In the genomic region with DNA sequence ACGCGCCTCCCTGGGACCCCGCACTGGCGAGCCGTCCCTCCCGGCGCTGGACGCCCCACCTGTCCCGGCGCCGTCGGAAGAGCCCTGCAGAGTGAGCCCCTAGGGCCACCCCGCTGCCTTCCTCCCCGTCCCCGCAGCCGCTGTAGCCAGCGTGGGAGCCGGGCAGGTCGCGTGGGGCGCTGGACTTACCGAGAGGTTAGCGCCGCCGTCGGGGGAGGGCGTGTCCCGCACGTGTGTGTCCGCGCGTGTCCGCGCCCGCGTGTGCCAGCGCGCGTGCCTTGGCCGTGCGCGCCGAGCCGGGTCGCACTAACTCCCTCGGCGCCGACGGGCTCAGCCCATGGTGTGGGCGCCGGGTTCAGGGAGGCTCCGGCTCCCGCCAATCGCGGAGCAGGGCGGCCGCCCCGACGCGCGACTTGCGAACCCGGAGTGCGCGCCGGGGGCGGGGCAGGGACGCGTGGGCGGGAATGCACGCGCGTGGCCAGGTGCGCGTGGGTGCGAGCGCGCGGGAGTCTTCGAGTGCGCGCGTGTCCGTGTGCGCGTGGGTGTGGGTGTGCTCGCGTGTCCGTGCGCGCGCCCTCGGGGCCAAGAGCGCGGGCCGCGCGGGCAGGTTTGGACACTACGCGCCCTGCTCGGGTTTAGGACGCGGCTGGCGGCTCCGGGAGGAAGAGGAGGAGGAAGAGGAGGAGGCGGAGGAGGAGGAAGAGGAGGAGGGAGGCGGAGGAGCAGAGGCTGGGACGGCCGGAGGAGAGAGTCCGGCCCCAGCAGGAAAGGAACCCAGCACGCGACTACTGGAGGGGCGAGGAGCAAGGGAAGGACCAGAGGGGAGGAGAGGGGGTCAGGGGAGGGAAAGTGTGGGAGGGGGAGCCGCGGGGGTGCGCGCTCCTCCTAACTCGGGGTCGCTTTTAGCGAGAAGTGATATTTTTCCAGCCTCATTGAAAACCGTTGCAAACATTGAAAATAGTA, we compare ENCODE assay signal across 1 cellular context.
TF ChIP-seq lines count a peak whose summit lies in the region.

No MANE protein-coding gene starts in this region.

TF ChIP-seq in WTC11, 78 proteins besides CTCF, POLR2A, EP300 and RAD21 (continued from another document and continues in another):
- TF ChIP-seq AFF4 (CRISPR knock-in tag; IDR thresholded peaks at IDR 0.05; ENCODE audit: borderline replicate concordance) (no peak), ZNF232 (CRISPR knock-in tag; IDR thresholded peaks at IDR 0.05) (no peak), NR2C2 (CRISPR knock-in tag; IDR thresholded peaks at IDR 0.05) (no peak), MXD4 (CRISPR knock-in tag; IDR thresholded peaks at IDR 0.05; ENCODE audit: borderline replicate concordance) (no peak), TCF7 (CRISPR knock-in tag; IDR thresholded peaks at IDR 0.05; ENCODE audit: low read depth) (no peak), ZNF281 (CRISPR knock-in tag; IDR thresholded peaks at IDR 0.05) (no peak), ETV6 (CRISPR knock-in tag; IDR thresholded peaks at IDR 0.05) (peak; percentile 58), NR3C1 (CRISPR knock-in tag; conservative IDR thresholded peaks at IDR 0.05; ENCODE audit: low read depth) (no peak), ZNF219 (CRISPR knock-in tag; IDR thresholded peaks at IDR 0.05; ENCODE audit: borderline replicate concordance) (peak; percentile 93), SMAD4 (CRISPR knock-in tag; IDR thresholded peaks at IDR 0.05) (no peak), SMAD3 (CRISPR knock-in tag; IDR thresholded peaks at IDR 0.05; ENCODE audit: borderline replicate concordance) (no peak), ZBTB43 (CRISPR knock-in tag; IDR thresholded peaks at IDR 0.05) (no peak), ARID4B (CRISPR knock-in tag; IDR thresholded peaks at IDR 0.05; ENCODE audit: borderline replicate concordance) (0 out of 2 replicates have a peak, but pooled peaks have one; percentile 55), NFE2L1 (CRISPR knock-in tag; IDR thresholded peaks at IDR 0.05) (no peak; the same call in 1 of the 2 replicates), NR1H2 (CRISPR knock-in tag; IDR thresholded peaks at IDR 0.05) (no peak), ATF1 (CRISPR knock-in tag; IDR thresholded peaks at IDR 0.05) (no peak), MYBL2 (CRISPR knock-in tag; IDR thresholded peaks at IDR 0.05) (no peak)
- TF ChIP-seq, protein P1, sequence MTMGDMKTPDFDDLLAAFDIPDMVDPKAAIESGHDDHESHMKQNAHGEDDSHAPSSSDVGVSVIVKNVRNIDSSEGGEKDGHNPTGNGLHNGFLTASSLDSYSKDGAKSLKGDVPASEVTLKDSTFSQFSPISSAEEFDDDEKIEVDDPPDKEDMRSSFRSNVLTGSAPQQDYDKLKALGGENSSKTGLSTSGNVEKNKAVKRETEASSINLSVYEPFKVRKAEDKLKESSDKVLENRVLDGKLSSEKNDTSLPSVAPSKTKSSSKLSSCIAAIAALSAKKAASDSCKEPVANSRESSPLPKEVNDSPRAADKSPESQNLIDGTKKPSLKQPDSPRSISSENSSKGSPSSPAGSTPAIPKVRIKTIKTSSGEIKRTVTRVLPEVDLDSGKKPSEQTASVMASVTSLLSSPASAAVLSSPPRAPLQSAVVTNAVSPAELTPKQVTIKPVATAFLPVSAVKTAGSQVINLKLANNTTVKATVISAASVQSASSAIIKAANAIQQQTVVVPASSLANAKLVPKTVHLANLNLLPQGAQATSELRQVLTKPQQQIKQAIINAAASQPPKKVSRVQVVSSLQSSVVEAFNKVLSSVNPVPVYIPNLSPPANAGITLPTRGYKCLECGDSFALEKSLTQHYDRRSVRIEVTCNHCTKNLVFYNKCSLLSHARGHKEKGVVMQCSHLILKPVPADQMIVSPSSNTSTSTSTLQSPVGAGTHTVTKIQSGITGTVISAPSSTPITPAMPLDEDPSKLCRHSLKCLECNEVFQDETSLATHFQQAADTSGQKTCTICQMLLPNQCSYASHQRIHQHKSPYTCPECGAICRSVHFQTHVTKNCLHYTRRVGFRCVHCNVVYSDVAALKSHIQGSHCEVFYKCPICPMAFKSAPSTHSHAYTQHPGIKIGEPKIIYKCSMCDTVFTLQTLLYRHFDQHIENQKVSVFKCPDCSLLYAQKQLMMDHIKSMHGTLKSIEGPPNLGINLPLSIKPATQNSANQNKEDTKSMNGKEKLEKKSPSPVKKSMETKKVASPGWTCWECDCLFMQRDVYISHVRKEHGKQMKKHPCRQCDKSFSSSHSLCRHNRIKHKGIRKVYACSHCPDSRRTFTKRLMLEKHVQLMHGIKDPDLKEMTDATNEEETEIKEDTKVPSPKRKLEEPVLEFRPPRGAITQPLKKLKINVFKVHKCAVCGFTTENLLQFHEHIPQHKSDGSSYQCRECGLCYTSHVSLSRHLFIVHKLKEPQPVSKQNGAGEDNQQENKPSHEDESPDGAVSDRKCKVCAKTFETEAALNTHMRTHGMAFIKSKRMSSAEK (CRISPR knock-in tag; IDR thresholded peaks at IDR 0.05; ENCODE audit: borderline replicate concordance): no peak
- TF ChIP-seq, protein P2, sequence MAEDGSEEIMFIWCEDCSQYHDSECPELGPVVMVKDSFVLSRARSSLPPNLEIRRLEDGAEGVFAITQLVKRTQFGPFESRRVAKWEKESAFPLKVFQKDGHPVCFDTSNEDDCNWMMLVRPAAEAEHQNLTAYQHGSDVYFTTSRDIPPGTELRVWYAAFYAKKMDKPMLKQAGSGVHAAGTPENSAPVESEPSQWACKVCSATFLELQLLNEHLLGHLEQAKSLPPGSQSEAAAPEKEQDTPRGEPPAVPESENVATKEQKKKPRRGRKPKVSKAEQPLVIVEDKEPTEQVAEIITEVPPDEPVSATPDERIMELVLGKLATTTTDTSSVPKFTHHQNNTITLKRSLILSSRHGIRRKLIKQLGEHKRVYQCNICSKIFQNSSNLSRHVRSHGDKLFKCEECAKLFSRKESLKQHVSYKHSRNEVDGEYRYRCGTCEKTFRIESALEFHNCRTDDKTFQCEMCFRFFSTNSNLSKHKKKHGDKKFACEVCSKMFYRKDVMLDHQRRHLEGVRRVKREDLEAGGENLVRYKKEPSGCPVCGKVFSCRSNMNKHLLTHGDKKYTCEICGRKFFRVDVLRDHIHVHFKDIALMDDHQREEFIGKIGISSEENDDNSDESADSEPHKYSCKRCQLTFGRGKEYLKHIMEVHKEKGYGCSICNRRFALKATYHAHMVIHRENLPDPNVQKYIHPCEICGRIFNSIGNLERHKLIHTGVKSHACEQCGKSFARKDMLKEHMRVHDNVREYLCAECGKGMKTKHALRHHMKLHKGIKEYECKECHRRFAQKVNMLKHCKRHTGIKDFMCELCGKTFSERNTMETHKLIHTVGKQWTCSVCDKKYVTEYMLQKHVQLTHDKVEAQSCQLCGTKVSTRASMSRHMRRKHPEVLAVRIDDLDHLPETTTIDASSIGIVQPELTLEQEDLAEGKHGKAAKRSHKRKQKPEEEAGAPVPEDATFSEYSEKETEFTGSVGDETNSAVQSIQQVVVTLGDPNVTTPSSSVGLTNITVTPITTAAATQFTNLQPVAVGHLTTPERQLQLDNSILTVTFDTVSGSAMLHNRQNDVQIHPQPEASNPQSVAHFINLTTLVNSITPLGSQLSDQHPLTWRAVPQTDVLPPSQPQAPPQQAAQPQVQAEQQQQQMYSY (CRISPR knock-in tag; IDR thresholded peaks at IDR 0.05): no peak
- TF ChIP-seq, protein P3, sequence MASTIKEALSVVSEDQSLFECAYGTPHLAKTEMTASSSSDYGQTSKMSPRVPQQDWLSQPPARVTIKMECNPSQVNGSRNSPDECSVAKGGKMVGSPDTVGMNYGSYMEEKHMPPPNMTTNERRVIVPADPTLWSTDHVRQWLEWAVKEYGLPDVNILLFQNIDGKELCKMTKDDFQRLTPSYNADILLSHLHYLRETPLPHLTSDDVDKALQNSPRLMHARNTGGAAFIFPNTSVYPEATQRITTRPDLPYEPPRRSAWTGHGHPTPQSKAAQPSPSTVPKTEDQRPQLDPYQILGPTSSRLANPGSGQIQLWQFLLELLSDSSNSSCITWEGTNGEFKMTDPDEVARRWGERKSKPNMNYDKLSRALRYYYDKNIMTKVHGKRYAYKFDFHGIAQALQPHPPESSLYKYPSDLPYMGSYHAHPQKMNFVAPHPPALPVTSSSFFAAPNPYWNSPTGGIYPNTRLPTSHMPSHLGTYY (CRISPR knock-in tag; IDR thresholded peaks at IDR 0.05): no peak
- TF ChIP-seq, protein P4, sequence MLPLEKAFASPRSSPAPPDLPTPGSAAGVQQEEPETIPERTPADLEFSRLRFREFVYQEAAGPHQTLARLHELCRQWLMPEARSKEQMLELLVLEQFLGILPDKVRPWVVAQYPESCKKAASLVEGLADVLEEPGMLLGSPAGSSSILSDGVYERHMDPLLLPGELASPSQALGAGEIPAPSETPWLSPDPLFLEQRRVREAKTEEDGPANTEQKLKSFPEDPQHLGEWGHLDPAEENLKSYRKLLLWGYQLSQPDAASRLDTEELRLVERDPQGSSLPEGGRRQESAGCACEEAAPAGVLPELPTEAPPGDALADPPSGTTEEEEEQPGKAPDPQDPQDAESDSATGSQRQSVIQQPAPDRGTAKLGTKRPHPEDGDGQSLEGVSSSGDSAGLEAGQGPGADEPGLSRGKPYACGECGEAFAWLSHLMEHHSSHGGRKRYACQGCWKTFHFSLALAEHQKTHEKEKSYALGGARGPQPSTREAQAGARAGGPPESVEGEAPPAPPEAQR (CRISPR knock-in tag; IDR thresholded peaks at IDR 0.05): no peak
